Comparison of ENCODE assay signal across 1 cellular context in the genomic region with DNA sequence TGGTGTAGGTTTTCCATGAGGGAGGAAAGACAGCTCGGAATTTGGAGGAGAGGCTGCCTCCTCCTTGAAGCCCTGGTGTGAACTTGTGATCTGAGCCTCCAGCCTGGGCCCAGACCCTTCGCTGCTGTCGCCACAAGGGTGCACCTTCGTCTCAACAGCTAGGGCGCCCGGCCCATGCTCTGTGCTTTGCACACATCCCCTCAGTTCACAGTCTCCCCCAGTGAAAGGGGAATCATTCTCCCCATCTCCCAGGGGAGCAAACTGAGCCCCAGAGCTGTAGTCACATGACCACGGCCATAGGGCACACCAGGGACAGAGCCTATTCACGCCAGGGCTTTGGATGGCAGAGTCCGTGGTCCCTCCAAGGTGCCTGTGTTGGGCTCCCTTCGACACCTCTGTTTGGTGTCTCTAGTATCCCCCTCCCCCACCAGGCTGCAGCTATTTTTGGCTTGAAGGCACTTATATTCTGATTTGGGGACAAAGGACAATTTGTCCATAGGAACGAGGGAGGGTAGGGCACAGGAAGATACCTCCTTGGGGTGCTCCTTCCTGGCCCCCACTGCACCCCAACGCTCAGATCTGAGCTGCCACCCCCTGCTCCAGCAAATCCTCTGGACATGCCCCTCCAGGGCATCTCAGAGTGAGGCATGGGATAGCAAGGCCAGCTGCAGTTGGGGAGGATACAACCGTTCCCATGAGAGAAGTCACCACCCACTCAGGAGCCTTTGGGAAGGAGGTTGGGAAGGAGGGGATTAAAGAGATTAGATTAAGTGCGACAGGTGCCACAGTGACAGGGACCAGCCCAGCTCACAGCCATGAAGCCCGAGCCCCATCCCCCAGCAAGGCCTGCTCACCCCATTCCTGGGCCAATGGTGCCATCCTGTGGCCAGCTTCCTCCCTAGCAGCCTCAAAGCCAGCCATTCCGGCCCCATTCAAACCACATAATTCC.
TF ChIP-seq lines count a peak whose summit lies in the region.

No MANE protein-coding gene starts in this region.

TF ChIP-seq in K562, 482 proteins besides CTCF, POLR2A, EP300 and RAD21 (continued from another document):
- TF ChIP-seq, protein P1, sequence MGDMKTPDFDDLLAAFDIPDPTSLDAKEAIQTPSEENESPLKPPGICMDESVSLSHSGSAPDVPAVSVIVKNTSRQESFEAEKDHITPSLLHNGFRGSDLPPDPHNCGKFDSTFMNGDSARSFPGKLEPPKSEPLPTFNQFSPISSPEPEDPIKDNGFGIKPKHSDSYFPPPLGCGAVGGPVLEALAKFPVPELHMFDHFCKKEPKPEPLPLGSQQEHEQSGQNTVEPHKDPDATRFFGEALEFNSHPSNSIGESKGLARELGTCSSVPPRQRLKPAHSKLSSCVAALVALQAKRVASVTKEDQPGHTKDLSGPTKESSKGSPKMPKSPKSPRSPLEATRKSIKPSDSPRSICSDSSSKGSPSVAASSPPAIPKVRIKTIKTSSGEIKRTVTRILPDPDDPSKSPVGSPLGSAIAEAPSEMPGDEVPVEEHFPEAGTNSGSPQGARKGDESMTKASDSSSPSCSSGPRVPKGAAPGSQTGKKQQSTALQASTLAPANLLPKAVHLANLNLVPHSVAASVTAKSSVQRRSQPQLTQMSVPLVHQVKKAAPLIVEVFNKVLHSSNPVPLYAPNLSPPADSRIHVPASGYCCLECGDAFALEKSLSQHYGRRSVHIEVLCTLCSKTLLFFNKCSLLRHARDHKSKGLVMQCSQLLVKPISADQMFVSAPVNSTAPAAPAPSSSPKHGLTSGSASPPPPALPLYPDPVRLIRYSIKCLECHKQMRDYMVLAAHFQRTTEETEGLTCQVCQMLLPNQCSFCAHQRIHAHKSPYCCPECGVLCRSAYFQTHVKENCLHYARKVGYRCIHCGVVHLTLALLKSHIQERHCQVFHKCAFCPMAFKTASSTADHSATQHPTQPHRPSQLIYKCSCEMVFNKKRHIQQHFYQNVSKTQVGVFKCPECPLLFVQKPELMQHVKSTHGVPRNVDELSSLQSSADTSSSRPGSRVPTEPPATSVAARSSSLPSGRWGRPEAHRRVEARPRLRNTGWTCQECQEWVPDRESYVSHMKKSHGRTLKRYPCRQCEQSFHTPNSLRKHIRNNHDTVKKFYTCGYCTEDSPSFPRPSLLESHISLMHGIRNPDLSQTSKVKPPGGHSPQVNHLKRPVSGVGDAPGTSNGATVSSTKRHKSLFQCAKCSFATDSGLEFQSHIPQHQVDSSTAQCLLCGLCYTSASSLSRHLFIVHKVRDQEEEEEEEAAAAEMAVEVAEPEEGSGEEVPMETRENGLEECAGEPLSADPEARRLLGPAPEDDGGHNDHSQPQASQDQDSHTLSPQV (IDR thresholded peaks at IDR 0.05) = no peak
- TF ChIP-seq ZNF41 (CRISPR knock-in tag; conservative IDR thresholded peaks at IDR 0.05) (no peak), RUNX1 (IDR thresholded peaks at IDR 0.05; ENCODE audit: low read depth) (no peak), BDP1 (IDR thresholded peaks at IDR 0.05; ENCODE audit: insufficient read depth, insufficient read length) (no peak), GATA2 (CRISPR knock-in tag; IDR thresholded peaks at IDR 0.05) (no peak), C11orf30 (IDR thresholded peaks at IDR 0.05; ENCODE audit: low read depth) (no peak), GABPB1 (CRISPR knock-in tag; IDR thresholded peaks at IDR 0.05) (peak; percentile 36; the same call in 1 of the 2 replicates), SMAD4 (CRISPR knock-in tag; conservative IDR thresholded peaks at IDR 0.05) (0 out of 2 replicates have a peak, but pooled peaks have one; percentile 47), DMBX1 (CRISPR knock-in tag; IDR thresholded peaks at IDR 0.05; ENCODE audit: borderline replicate concordance) (no peak)
- TF ChIP-seq, protein P2, sequence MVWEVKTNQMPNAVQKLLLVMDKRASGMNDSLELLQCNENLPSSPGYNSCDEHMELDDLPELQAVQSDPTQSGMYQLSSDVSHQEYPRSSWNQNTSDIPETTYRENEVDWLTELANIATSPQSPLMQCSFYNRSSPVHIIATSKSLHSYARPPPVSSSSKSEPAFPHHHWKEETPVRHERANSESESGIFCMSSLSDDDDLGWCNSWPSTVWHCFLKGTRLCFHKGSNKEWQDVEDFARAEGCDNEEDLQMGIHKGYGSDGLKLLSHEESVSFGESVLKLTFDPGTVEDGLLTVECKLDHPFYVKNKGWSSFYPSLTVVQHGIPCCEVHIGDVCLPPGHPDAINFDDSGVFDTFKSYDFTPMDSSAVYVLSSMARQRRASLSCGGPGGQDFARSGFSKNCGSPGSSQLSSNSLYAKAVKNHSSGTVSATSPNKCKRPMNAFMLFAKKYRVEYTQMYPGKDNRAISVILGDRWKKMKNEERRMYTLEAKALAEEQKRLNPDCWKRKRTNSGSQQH (CRISPR knock-in tag; IDR thresholded peaks at IDR 0.05) = 0 out of 2 replicates have a peak, but pooled peaks have one; percentile 15
